ENCODE assay signal across 1 cellular context in the genomic region with DNA sequence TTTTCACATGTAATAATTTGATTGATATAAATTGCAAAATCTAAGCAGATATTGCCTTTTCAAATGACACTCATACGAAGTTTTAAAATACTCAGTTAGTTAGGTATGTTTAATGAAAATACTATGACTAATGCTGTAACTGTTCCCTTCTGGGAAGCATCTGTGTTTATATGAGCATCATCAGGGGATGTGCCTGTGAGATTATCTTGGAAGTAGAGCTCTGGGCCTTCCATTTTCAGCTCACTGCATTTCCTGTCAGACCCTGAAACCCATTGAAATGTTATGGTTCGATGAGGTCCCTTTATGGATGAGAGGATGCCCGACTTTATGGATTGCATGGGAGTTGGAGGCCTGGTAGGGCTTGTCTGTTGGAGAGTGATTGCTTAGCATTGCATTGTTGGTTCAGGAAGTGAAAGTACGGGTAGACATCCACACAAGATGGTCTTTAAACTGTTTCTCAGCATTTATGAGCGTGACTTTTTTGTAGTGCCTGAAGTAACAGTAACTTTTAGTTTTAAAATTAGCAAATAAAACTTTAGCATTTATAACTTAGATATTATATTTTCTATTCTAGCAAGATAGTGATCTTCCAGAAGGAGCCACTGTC.
TF ChIP-seq lines count a peak whose summit lies in the region.

No MANE protein-coding gene starts in this region.

TF ChIP-seq in SK-N-SH, 30 proteins besides CTCF, POLR2A, EP300 and RAD21 (continued from another document):
- TF ChIP-seq, protein P1, sequence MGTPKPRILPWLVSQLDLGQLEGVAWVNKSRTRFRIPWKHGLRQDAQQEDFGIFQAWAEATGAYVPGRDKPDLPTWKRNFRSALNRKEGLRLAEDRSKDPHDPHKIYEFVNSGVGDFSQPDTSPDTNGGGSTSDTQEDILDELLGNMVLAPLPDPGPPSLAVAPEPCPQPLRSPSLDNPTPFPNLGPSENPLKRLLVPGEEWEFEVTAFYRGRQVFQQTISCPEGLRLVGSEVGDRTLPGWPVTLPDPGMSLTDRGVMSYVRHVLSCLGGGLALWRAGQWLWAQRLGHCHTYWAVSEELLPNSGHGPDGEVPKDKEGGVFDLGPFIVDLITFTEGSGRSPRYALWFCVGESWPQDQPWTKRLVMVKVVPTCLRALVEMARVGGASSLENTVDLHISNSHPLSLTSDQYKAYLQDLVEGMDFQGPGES (IDR thresholded peaks at IDR 0.05; ENCODE audit: low read depth, low read length), result no peak
- TF ChIP-seq, protein P2, sequence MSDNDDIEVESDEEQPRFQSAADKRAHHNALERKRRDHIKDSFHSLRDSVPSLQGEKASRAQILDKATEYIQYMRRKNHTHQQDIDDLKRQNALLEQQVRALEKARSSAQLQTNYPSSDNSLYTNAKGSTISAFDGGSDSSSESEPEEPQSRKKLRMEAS (IDR thresholded peaks at IDR 0.05; ENCODE audit: low read depth), result no peak
- TF ChIP-seq FOSL2 (IDR thresholded peaks at IDR 0.05; ENCODE audit: borderline replicate concordance, low read depth), result peak; percentile 40; the same call in 1 of the 2 replicates
- TF ChIP-seq TCF12 (IDR thresholded peaks at IDR 0.05), result peak; percentile 54; the same call in 1 of the 2 replicates
- no peak for TF ChIP-seq TEAD4 (IDR thresholded peaks at IDR 0.05; ENCODE audit: borderline replicate concordance, insufficient read depth)
- TF ChIP-seq, protein P3, sequence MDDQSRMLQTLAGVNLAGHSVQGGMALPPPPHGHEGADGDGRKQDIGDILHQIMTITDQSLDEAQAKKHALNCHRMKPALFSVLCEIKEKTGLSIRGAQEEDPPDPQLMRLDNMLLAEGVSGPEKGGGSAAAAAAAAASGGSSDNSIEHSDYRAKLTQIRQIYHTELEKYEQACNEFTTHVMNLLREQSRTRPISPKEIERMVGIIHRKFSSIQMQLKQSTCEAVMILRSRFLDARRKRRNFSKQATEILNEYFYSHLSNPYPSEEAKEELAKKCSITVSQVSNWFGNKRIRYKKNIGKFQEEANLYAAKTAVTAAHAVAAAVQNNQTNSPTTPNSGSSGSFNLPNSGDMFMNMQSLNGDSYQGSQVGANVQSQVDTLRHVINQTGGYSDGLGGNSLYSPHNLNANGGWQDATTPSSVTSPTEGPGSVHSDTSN (IDR thresholded peaks at IDR 0.05), result no peak
